In the genomic region with DNA sequence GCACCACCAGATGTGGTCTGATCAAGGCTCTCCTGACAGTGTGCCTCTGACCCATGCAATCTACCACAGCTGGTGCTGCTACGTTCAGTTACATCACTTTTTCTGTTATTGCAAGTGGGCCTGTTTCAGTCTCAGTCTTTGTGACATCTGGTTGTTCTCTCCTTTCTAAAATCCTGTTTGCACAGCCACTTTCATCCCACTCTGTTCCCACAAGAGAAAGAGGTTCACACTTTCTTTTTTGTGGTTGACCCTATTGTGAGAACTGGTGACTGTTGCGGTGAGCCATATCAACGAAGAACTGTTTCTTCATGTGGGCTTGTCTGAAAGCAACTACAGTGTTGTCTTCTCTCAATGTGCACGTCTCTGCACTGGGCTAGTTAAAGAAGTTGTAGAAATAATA, we compare ENCODE assay signal across 14 cellular contexts.
A peak's percentile ranks its signal among the peaks of the same experiment; 100 is the strongest.
DNase-seq lines count a peak whose midpoint lies in the region; ATAC-seq and TF ChIP-seq lines count a peak whose summit lies in the region.
"Had no signal": no experiment of that assay in that cellular context is flagged by ENCODE, and none has a peak within 500 bp of the region (broad histone marks: within the 10 kb centered on the region; RNA-seq: fewer than 3 reads in every experiment).

No MANE protein-coding gene starts in this region.

- no peak overlapping the region for H3K4me3 Mint-ChIP-seq in glutamatergic neuron (ENCODE audit: unreplicated experiment)
- H3K4me3 Mint-ChIP-seq: immature natural killer cell, type B pancreatic cell had no signal

- ATAC-seq in HG02885 (IDR thresholded peaks at IDR 0.05; ENCODE audit: poor library complexity, unreplicated experiment) = peak; percentile 58
- ATAC-seq: gastroesophageal sphincter had no signal

- no peaks in the 10 kb centered on the region for H3K36me3 Mint-ChIP-seq in glutamatergic neuron (ENCODE audit: unreplicated experiment)
- H3K36me3 Mint-ChIP-seq: immature natural killer cell, type B pancreatic cell had no signal

- H3K27ac Mint-ChIP-seq in glutamatergic neuron (ENCODE audit: unreplicated experiment) = peak overlapping the region; percentile 35
- H3K27ac Mint-ChIP-seq: immature natural killer cell, type B pancreatic cell had no signal

- DNase-seq in activated CD4-positive, alpha-beta T cell treated with anti-CD3 and anti-CD28 coated beads for 48 hours = peak; percentile 3
- no peak for DNase-seq in activated CD4-positive, alpha-beta T cell treated with anti-CD3 and anti-CD28 coated beads for 4 hours
- DNase-seq in SIG-M5 (lab: John Stamatoyannopoulos, UW) = peak; percentile 88
- DNase-seq in glutamatergic neuron = no peak
- DNase-seq in NCI-H82 treated with DMSO at 0.1 percent for 48 hours (lab: John Stamatoyannopoulos, UW; ENCODE audit: unreplicated experiment) = no peak
- DNase-seq in activated gamma-delta T cell treated with Interleukin-2 at 50 U/mL for 16 hours = no peak
- DNase-seq in NCI-H1417 treated with DMSO at 0.1 percent for 48 hours (lab: John Stamatoyannopoulos, UW) = no peak
- DNase-seq: COR-L47, immature natural killer cell, Karpas-422, NCI-H2029 had no signal

- no peak for TF ChIP-seq CTCF in glutamatergic neuron (IDR thresholded peaks at IDR 0.05; ENCODE audit: partially characterized antibody, unreplicated experiment)

- peaks cover 4% of the 10 kb centered on the region for H3K4me1 Mint-ChIP-seq in glutamatergic neuron (ENCODE audit: low read depth, unreplicated experiment)
- H3K4me1 Mint-ChIP-seq: immature natural killer cell had no signal

- no peaks in the 10 kb centered on the region for H3K9me3 Mint-ChIP-seq in glutamatergic neuron (ENCODE audit: unreplicated experiment)

- no peaks in the 10 kb centered on the region for H3K27me3 Mint-ChIP-seq in glutamatergic neuron (ENCODE audit: unreplicated experiment)

Comparison
In these comparisons a context has a peak if more than half of its experiments do, and no peak if none do; other contexts are left out.
1. DNase-seq: peak in activated CD4-positive, alpha-beta T cell treated with anti-CD3 and anti-CD28 coated beads for 48 hours (single experiment) and SIG-M5 (single experiment); none in activated CD4-positive, alpha-beta T cell treated with anti-CD3 and anti-CD28 coated beads for 4 hours (0 of 2), glutamatergic neuron (single experiment), NCI-H82 treated with DMSO at 0.1 percent for 48 hours (single experiment), activated gamma-delta T cell treated with Interleukin-2 at 50 U/mL for 16 hours (single experiment) and NCI-H1417 treated with DMSO at 0.1 percent for 48 hours (single experiment).